1 cellular context compared by ENCODE assay signal in the genomic region with DNA sequence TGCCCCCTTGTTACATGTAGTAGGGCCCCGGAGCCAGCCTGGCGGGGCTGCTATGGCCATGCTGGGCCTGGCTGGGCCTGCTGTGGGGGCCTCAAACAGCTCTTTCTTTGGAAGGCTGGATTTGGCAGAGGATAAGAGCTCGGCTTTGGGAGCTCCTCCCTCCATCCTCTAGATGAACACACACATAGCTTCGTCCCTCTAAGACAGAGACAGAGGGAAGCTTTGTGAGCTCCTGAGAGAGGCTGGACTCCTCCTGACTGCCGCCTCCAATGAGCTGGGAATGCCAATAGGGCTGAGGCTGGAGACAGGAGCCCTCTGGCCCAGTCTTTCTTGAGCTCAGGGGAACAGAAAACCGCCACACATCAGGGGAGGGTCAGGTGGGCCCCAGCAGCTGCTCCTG.
TF ChIP-seq lines count a peak whose summit lies in the region.

No MANE protein-coding gene starts in this region.

TF ChIP-seq in H1, 55 proteins besides CTCF, POLR2A, EP300 and RAD21:
- TF ChIP-seq KDM4A (IDR thresholded peaks at IDR 0.05; ENCODE audit: low read depth, low read length, severe bottlenecking): no peak
- TF ChIP-seq, protein P1, sequence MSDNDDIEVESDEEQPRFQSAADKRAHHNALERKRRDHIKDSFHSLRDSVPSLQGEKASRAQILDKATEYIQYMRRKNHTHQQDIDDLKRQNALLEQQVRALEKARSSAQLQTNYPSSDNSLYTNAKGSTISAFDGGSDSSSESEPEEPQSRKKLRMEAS (IDR thresholded peaks at IDR 0.05): no peak
- TF ChIP-seq, protein P2, sequence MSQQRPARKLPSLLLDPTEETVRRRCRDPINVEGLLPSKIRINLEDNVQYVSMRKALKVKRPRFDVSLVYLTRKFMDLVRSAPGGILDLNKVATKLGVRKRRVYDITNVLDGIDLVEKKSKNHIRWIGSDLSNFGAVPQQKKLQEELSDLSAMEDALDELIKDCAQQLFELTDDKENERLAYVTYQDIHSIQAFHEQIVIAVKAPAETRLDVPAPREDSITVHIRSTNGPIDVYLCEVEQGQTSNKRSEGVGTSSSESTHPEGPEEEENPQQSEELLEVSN (IDR thresholded peaks at IDR 0.05): no peak
- TF ChIP-seq KDM1A (IDR thresholded peaks at IDR 0.05; ENCODE audit: borderline replicate concordance, low read length): no peak
- no peak for TF ChIP-seq CHD1 (IDR thresholded peaks at IDR 0.05; ENCODE audit: low read depth, low read length)
- TF ChIP-seq PHF8 (conservative IDR thresholded peaks at IDR 0.05; ENCODE audit: low read depth, low read length): no peak
- TF ChIP-seq CEBPB (IDR thresholded peaks at IDR 0.05; ENCODE audit: low read depth, low read length): no peak
- no peak for TF ChIP-seq CREB1 (IDR thresholded peaks at IDR 0.05)
- TF ChIP-seq CTBP2 (IDR thresholded peaks at IDR 0.05; ENCODE audit: borderline replicate concordance, insufficient read depth, insufficient read length, low read length): no peak
- no peak for TF ChIP-seq SP4 (IDR thresholded peaks at IDR 0.05; ENCODE audit: low read length)
- no peak for TF ChIP-seq SIRT6 (IDR thresholded peaks at IDR 0.05; ENCODE audit: low read length)
- TF ChIP-seq, protein P3, sequence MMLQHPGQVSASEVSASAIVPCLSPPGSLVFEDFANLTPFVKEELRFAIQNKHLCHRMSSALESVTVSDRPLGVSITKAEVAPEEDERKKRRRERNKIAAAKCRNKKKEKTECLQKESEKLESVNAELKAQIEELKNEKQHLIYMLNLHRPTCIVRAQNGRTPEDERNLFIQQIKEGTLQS (IDR thresholded peaks at IDR 0.05; ENCODE audit: insufficient read depth, low read depth, low read length): no peak
- TF ChIP-seq SP1 (IDR thresholded peaks at IDR 0.05; ENCODE audit: low read depth, low read length): no peak
- TF ChIP-seq RFX5 (IDR thresholded peaks at IDR 0.05; ENCODE audit: borderline replicate concordance, low read depth, low read length): no peak
- no peak for TF ChIP-seq TCF12 (IDR thresholded peaks at IDR 0.05; ENCODE audit: low read depth, low read length)
- TF ChIP-seq ASH2L (IDR thresholded peaks at IDR 0.05; ENCODE audit: low read length): no peak
- no peak for TF ChIP-seq FOSL1 (IDR thresholded peaks at IDR 0.05; ENCODE audit: insufficient read depth, low read depth, low read length)
